Comparison of ENCODE assay signal across 1 cellular context in genomic region chr14:54425068-54425467, GRCh38.
A peak's percentile ranks its signal among the peaks of the same experiment; 100 is the strongest.
TF ChIP-seq lines count a peak whose summit lies in the region.

No MANE protein-coding gene starts in this region.

TF ChIP-seq in K562, 482 proteins besides CTCF, POLR2A, EP300 and RAD21:
- TF ChIP-seq DACH1 (IDR thresholded peaks at IDR 0.05; ENCODE audit: partially characterized antibody) (peak; percentile 6), SMARCB1 (IDR thresholded peaks at IDR 0.05; ENCODE audit: insufficient read length, low read depth) (no peak), DNMT1 (IDR thresholded peaks at IDR 0.05) (no peak), RFX1 (IDR thresholded peaks at IDR 0.05) (peak; percentile 56)
